In the genomic region with DNA sequence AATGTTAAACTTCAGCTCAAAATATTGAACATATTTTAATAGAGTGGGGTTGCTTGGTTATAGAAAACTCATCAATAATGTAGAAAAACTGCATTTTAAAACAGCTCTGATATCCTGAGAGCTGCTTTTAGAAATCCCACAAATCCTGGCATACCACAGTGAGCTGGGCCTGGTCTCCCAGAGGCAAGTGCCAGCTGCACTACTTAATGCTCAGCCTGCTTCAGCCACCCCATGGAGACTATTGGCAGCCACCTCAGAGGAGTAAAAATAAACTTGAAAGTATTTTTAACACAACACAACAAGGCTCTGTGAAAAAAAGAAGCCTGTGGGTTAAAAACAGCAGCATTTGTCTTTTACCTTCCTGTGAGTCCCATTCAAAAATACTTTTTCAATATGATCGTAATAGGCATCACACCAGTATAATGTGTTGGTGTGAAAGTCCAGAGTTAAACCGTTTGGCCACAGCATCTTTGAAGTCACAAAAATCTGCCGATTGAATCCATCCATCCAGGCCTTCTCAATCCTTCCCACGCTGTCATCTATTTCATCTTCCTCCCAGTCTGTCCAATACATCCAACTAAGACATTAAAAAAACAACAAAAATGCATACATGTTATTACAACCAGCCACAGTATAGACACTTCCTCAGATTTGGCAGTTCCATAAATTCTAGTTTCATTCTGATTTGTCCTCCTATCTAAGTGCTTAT, we compare ENCODE assay signal across 10 cellular contexts.
DNase-seq lines count a peak whose midpoint lies in the region; ATAC-seq and TF ChIP-seq lines count a peak whose summit lies in the region.
"Had no signal": no experiment of that assay in that cellular context is flagged by ENCODE, and none has a peak within 500 bp of the region (broad histone marks: within the 10 kb centered on the region; RNA-seq: fewer than 3 reads in every experiment).

No MANE protein-coding gene starts in this region.

- intact Hi-C loops in left cardiac atrium (cut with DNase I), result no loop called here

- H3K4me3 ChIP-seq in astrocyte of the cerebellum (ENCODE audit: low read depth, low read length), result no peak overlapping the region

- peak in 2 of 3 experiments; percentile 3 to 53 for DNase-seq in NCI-H1417 (lab: John Stamatoyannopoulos, UW)
- no peak for DNase-seq in NCI-H1417 treated with DMSO at 0.1 percent for 48 hours (lab: John Stamatoyannopoulos, UW)
- peak; percentile 68 for DNase-seq in astrocyte of the cerebellum (ENCODE audit: low read depth)
- DNase-seq in left cardiac atrium, result peak; percentile 28
- DNase-seq in putamen (ENCODE audit: low spot score), result peak; percentile 56
- DNase-seq in NCI-H748 (lab: John Stamatoyannopoulos, UW; ENCODE audit: unreplicated experiment), result no peak
- no peak for DNase-seq in NK-92 treated with Interleukin-12 subunit alpha and Interleukin-12 subunit beta, amount 100 ng/mL, for 24 hours (lab: John Stamatoyannopoulos, UW)
- DNase-seq: activated CD8-positive, alpha-beta memory T cell treated with anti-CD3 and anti-CD28 coated beads, Interleukin-2, amount 10 ng/mL, durations not matched to agents 7 days and 5 days; stimulated activated CD4-positive, alpha-beta T cell treated with anti-CD3 and anti-CD28 coated beads, Interleukin-4, amount 100 ng/mL, for 24 hours had no signal

- ATAC-seq in left cardiac atrium, result peak; percentile 85 to 97
- no peak for ATAC-seq in HG02763 (IDR thresholded peaks at IDR 0.05; ENCODE audit: unreplicated experiment)
- ATAC-seq: activated CD8-positive, alpha-beta memory T cell treated with anti-CD3 and anti-CD28 coated beads, Interleukin-2, amount 10 ng/mL, durations not matched to agents 7 days and 5 days had no signal

- in situ Hi-C loops in astrocyte of the cerebellum (cut with HindIII; ENCODE audit: low sequenced_read_pairs), result no loop called here

- TF ChIP-seq CTCF in astrocyte of the cerebellum (IDR thresholded peaks at IDR 0.05; ENCODE audit: low read depth, low read length, missing control alignments), result no peak

Comparison
In these comparisons a context has a peak if more than half of its experiments do, and no peak if none do; other contexts are left out.
1. DNase-seq: peak in NCI-H1417 (2 of 3), astrocyte of the cerebellum (single experiment), left cardiac atrium (single experiment) and putamen (single experiment); none in NCI-H1417 treated with DMSO at 0.1 percent for 48 hours (single experiment), NCI-H748 (single experiment) and NK-92 treated with Interleukin-12 subunit alpha and Interleukin-12 subunit beta, amount 100 ng/mL, for 24 hours (single experiment).